7 cellular contexts compared by ENCODE assay signal in genomic region chr17:81394831-81395599, GRCh38. TPM values are rescaled to one million over a fixed set of nuclear protein-coding genes. Genes with fewer than 3 reads are reported as not detected.
DNase-seq lines count a peak whose midpoint lies in the region; ATAC-seq, FAIRE-seq and TF ChIP-seq lines count a peak whose summit lies in the region.

Gene BAHCC1, plus strand, starts transcription at chr17:81395457. Its CDS starts 4,283 bp downstream, at chr17:81399740.

- H3K4me3 ChIP-seq in GM12878 (no peak within 1 kb of the TSS), psoas muscle (peak within 1 kb of the TSS; percentile 76), urinary bladder (ENCODE audit: low read depth, low read length) (peak within 1 kb of the TSS; percentile 88)

- H3K27me3 ChIP-seq in GM12878 (replicated peaks in 1 of 2; ENCODE audit: control insufficient read depth in 2 of 2, insufficient read depth in 2 of 2, low read length in 1 of 2) (peaks cover 20 to 41% of the 10 kb centered on the region in 2 experiments), psoas muscle (ENCODE audit: insufficient read depth in 3 of 3, low read length in 2 of 3) (no peaks in the 10 kb centered on the region)

- BruUV-seq in GM12878 (replicated peaks; lab: Mats Ljungman, UMichigan), result no TSS peak

- intact Hi-C loops in GM12878 (cut with micrococcal nuclease; ENCODE audit: unreplicated experiment), result loop anchor here (10.0 kb wide), 1 partner anchor 100 kb away; the partner anchor contains the start of gene SLC38A10
- intact Hi-C loops in psoas muscle (cut with DNase I), result loop anchor here (1.0 to 5.0 kb wide), 5 partner anchors 89 to 143 kb away; partner anchors contain the start of gene ACTG1 (in 1 of the 2)

- no peak within 1 kb of the TSS for H2AFZ ChIP-seq in GM12878 (ENCODE audit: control insufficient read depth, low read depth, low read length)

- no peak within 1 kb of the TSS for H3K27ac ChIP-seq in GM12878 (ENCODE audit: control insufficient read depth, insufficient read depth)
- H3K27ac ChIP-seq in psoas muscle, result peak within 1 kb of the TSS; percentile 99
- peak within 1 kb of the TSS; percentile 91 for H3K27ac ChIP-seq in urinary bladder (ENCODE audit: low read depth)

- FAIRE-seq in TTC549 (lab: Jason Lieb, UNC) (peak; percentile 95), GM12878 (lab: Jason Lieb, UNC) (peak; percentile 83)

- peak; percentile 64 for ATAC-seq in GM18907 (IDR thresholded peaks at IDR 0.05; ENCODE audit: unreplicated experiment)
- ATAC-seq in GM12878, result peak; percentile 70
- ATAC-seq in psoas muscle, result peak; percentile 81 to 84 (median 81)

- no peaks in the 10 kb centered on the region for H3K4me1 ChIP-seq in GM12878 (ENCODE audit: control insufficient read depth, insufficient read depth, low read length)
- peaks cover 23% of the 10 kb centered on the region for H3K4me1 ChIP-seq in psoas muscle
- no peaks in the 10 kb centered on the region for H3K4me1 ChIP-seq in urinary bladder (ENCODE audit: insufficient read depth)

- H3K36me3 ChIP-seq in GM12878 (ENCODE audit: control insufficient read depth in 2 of 2, insufficient read depth in 2 of 2, low read length in 1 of 2) (no peaks in the 10 kb centered on the region), psoas muscle (ENCODE audit: insufficient read depth in 1 of 2, low read depth in 1 of 2) (no peaks in the 10 kb centered on the region), urinary bladder (ENCODE audit: insufficient read depth) (no peaks in the 10 kb centered on the region)

- DNase-seq in NCI-H2081 (lab: John Stamatoyannopoulos, UW) (peak; percentile 99), GM12878 (ENCODE audit: low read depth, low spot score) (no peak), hepatic stellate cell (ENCODE audit: low spot score) (peak; percentile 100), psoas muscle (peak; percentile 100)

- POLR2A ChIA-PET in GM12878 (lab: Charles Lee), result no interaction called here

- TF ChIP-seq RAD21 in GM12878 (IDR thresholded peaks at IDR 0.05; ENCODE audit: insufficient read depth, low read depth, low read length), result no peak

- H3K9me3 ChIP-seq in GM12878 (replicated peaks; ENCODE audit: control insufficient read depth, insufficient read depth, low read length) (no peaks in the 10 kb centered on the region; the same call in 2 of the 3 replicates), psoas muscle (no peaks in the 10 kb centered on the region)

- H4K20me1 ChIP-seq in GM12878 (ENCODE audit: control insufficient read depth, insufficient read depth), result no peaks in the 10 kb centered on the region

- TF ChIP-seq CTCF in GM12878 (IDR thresholded peaks at IDR 0.05 in 2 of 3, conservative IDR thresholded peaks at IDR 0.05 in 1 of 3; ENCODE audit: control insufficient read depth in 2 of 3, extremely low read depth in 1 of 3, insufficient read depth in 1 of 3, low read depth in 3 of 3, low read length in 3 of 3) (no peak), psoas muscle (IDR thresholded peaks at IDR 0.05) (no peak)

- H3K79me2 ChIP-seq in GM12878 (ENCODE audit: control insufficient read depth, insufficient read depth, low read length), result no peaks in the 10 kb centered on the region

- TF ChIP-seq POLR2A in GM12878 (IDR thresholded peaks at IDR 0.05; ENCODE audit: low read depth, low read length), result no peak; the same call in 1 of the 2 replicates

- no peak for TF ChIP-seq EP300 in GM12878 (IDR thresholded peaks at IDR 0.05; ENCODE audit: borderline replicate concordance in 1 of 2, control insufficient read depth in 1 of 2, low read depth in 2 of 2, low read length in 2 of 2)

- in situ Hi-C loops in GM12878 (cut with MboI), result no loop called here

- RAD21 ChIA-PET in GM12878 (lab: Charles Lee; ENCODE audit: unreplicated experiment), result no interaction called here

- 8% methylated on average over 48 of the region's 49 CpGs for WGBS in GM12878 (ENCODE audit: insufficient coverage, insufficient replicate concordance, low lambda C conversion rate, missing lambda C conversion rate)
- WGBS in psoas muscle, 3 donors, result 0 to 1% (median 0%) methylated on average over 48 to 49 of the region's 49 CpGs
- WGBS in urinary bladder, result under 1% methylated on average over 49 of the region's 49 CpGs

- CTCF ChIA-PET in GM12878 (lab: Yijun Ruan, JAX), result interaction anchor here (0.7 to 0.9 kb wide), 2 partner anchors 102 to 166 kb away, joined by 3 to 5 read pairs; no protein-coding TSS in a partner anchor

- no peak within 1 kb of the TSS for H3K9ac ChIP-seq in GM12878 (ENCODE audit: control insufficient read depth, insufficient read depth, low read length)

- H3K4me2 ChIP-seq in GM12878 (ENCODE audit: control insufficient read depth, insufficient read depth), result peak within 1 kb of the TSS; percentile 15; the same call in 1 of the 2 replicates

- SMC1A ChIA-PET in GM12878 (lab: Charles Lee; ENCODE audit: uncharacterized antibody, unreplicated experiment), result no interaction called here

TF ChIP-seq in GM12878, 131 proteins besides CTCF, POLR2A, EP300 and RAD21 (continues in another document):
- TF ChIP-seq YY1 (IDR thresholded peaks at IDR 0.05; ENCODE audit: low read depth, low read length), result no peak
- no peak for TF ChIP-seq ASH2L (IDR thresholded peaks at IDR 0.05; ENCODE audit: borderline replicate concordance, low read depth)
- no peak for TF ChIP-seq CREB1 (IDR thresholded peaks at IDR 0.05; ENCODE audit: low read depth)
- TF ChIP-seq ZZZ3 (IDR thresholded peaks at IDR 0.05; ENCODE audit: control insufficient read depth, insufficient read length, low read depth), result no peak
- TF ChIP-seq SP1 (IDR thresholded peaks at IDR 0.05; ENCODE audit: low read depth, low read length), result peak; percentile 64
- TF ChIP-seq KDM1A (IDR thresholded peaks at IDR 0.05; ENCODE audit: borderline replicate concordance), result no peak
- TF ChIP-seq HDAC6 (IDR thresholded peaks at IDR 0.05; ENCODE audit: unreplicated experiment), result no peak
- peak; percentile 86 for TF ChIP-seq E2F4 (IDR thresholded peaks at IDR 0.05; ENCODE audit: low read depth, low read length)
- no peak for TF ChIP-seq BCLAF1 (IDR thresholded peaks at IDR 0.05)
- no peak for TF ChIP-seq JUNB (IDR thresholded peaks at IDR 0.05)
- peak; percentile 94 for TF ChIP-seq PKNOX1 (IDR thresholded peaks at IDR 0.05)

RNA-seq across cellular contexts. Expression of gene BAHCC1, which starts in this region (rescaled TPM):
- total RNA-seq in GM12878 (2013; cell fraction: nucleolus; rRNA removed), result 0.32 and 0.84 TPM in 2 replicates
- under 0.01 TPM in 1 of 2 replicates, not detected in the other for total RNA-seq in GM12878 (2014; rRNA removed)
- total RNA-seq in GM12878 (2014; rRNA removed; fragmentation: Illumina TruSeq; extraction: Trizol), result not detected in 2 replicates
- total RNA-seq in GM12878 (2021), result 0.10 and 0.45 TPM in 2 replicates
- not detected for polyA plus RNA-seq in GM12878 (2011; ENCODE audit: low read depth)
- 0.12 TPM in 1 of 2 replicates, not detected in the other for polyA plus RNA-seq in GM12878 (2011; rRNA removed)
- 0.01 and 0.07 TPM in 2 replicates for polyA plus RNA-seq in GM12878 (2011; cell fraction: cytosol; rRNA removed)
- 0.32 and 0.75 TPM in 2 replicates for polyA plus RNA-seq in GM12878 (2011; cell fraction: nucleus; rRNA removed)
- polyA plus RNA-seq in GM12878 (2012), result 0.03 and 0.07 TPM in 2 replicates
- not detected in 2 replicates for polyA plus RNA-seq in GM12878 (2014; fragmentation: Illumina TruSeq; extraction: Trizol)
- not detected for polyA plus RNA-seq in GM12878 (2014; fragmentation: Nextera tagmentation; extraction: Ambion mirVana)
- polyA plus RNA-seq in GM12878 (2014; rRNA removed), result 0.03 TPM in 2 replicates
- polyA plus RNA-seq in GM12878 (2016; fragmentation: Nextera tagmentation; extraction: Ambion mirVana), result under 1 TPM in 1 of 2 experiments, not detected in 1; 0.14 TPM
- 0.10 TPM in 1 of 2 replicates, not detected in the other for polyA minus RNA-seq in GM12878 (2011; rRNA and poly(A)+ RNA removed)
- polyA minus RNA-seq in GM12878 (2011; cell fraction: cytosol; rRNA and poly(A)+ RNA removed), result not detected in 2 replicates
- polyA minus RNA-seq in GM12878 (2011; cell fraction: nucleus; rRNA and poly(A)+ RNA removed), result 0.48 and 0.67 TPM in 2 replicates
- 10 to 100 TPM in 1 of 4 donors, 1 to 10 TPM in 3; 6.0 to 10.7 (median 7.7) TPM for total RNA-seq in psoas muscle
- 1 to 10 TPM; 2.8 to 6.6 (median 4.1) TPM for polyA plus RNA-seq in psoas muscle
- total RNA-seq in urinary bladder, result 10.1 TPM
- polyA plus RNA-seq in urinary bladder, result 15.9 TPM

Comparison
In these comparisons a context has a peak if more than half of its experiments do, and no peak if none do; other contexts are left out.
1. Peak in ATAC-seq and H3K4me2 ChIP-seq in GM12878; RNA of the gene not detected or under 1 TPM.